Comparison of ENCODE assay signal across 8 cellular contexts in the genomic region with DNA sequence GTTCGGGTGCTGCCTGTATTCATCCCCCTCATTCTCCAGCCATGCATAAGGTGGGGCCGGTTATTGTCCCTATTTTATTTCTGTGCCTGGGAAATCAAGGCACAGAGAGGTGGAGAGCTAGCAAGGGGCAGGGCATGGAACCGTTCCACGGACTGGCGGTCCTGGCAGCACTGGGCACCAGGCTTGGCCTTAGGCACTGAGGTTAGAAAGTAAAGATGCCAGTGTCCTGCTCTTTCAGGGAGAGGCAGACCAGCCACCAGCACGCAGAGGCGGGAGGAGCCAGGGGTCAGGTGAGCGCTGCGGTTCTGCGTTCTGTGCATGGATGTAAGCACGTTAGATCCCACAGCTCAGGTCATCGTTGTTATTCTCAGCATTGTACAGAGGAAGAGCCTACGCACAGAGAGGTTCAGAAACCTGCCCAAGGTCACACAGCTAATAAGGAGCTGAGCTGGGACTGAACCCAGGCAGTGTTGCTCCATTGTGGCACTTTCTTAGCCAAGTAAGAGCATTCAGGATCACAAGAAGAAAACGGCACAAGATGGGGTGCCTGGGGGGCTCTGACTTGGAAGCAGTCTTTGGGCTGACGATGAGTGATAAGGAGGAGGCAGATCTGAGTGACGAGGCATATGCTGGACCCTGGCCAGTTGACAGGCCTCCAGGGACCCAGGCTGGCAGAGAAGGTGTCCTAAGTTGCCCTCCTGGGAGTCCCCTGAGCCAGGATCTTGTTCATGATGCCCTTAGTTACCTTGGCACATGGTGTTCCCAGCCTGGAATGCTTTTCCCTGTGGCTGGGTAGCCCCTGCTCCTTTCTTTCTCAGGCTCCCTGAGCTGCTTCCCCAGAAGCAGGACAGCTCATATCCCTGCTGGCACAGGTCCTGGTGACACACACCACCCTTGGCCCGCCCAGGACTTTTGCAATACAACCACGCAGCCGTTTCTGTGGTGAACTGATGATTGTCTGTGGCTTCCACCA. TPM values are rescaled to one million over a fixed set of nuclear protein-coding genes. Genes with fewer than 3 reads are reported as not detected.
DNase-seq lines count a peak whose midpoint lies in the region; ATAC-seq and TF ChIP-seq lines count a peak whose summit lies in the region.

No MANE protein-coding gene starts in this region.

- no peaks in the 10 kb centered on the region for H3K27me3 ChIP-seq in SJSA1 (replicated peaks)
- H3K27me3 ChIP-seq in foreskin keratinocyte = no peaks in the 10 kb centered on the region

- H3K4me3 ChIP-seq in SJSA1 = no peak overlapping the region

- H3K4me1 ChIP-seq in SJSA1 (replicated peaks) = peaks cover 4% of the 10 kb centered on the region; the same call in 1 of the 2 replicates
- H3K4me1 ChIP-seq in foreskin keratinocyte = peaks cover 11% of the 10 kb centered on the region

- peaks cover 86% of the 10 kb centered on the region for H3K36me3 ChIP-seq in SJSA1

- POLR2A ChIA-PET in activated CD8-positive, alpha-beta T cell treated with anti-CD3 and anti-CD28 coated beads, Interleukin-2, amount 10 ng/mL, durations not matched to agents 7 days and 5 days (lab: Charles Lee) = interaction anchor here (1.0 kb wide), 1 partner anchor 119 kb away, joined by 3 read pairs; no protein-coding TSS in a partner anchor

- no peak overlapping the region for H3K27ac Mint-ChIP-seq in activated CD8-positive, alpha-beta memory T cell treated with anti-CD3 and anti-CD28 coated beads, Interleukin-2, amount 10 ng/mL, durations not matched to agents 7 days and 5 days
- H3K27ac Mint-ChIP-seq in activated CD8-positive, alpha-beta T cell treated with anti-CD3 and anti-CD28 coated beads, Interleukin-2, amount 10 ng/mL, durations not matched to agents 7 days and 5 days = no peak overlapping the region

- H3K27me3 Mint-ChIP-seq in activated CD8-positive, alpha-beta memory T cell treated with anti-CD3 and anti-CD28 coated beads, Interleukin-2, amount 10 ng/mL, durations not matched to agents 7 days and 5 days = no peaks in the 10 kb centered on the region
- H3K27me3 Mint-ChIP-seq in activated CD8-positive, alpha-beta T cell treated with anti-CD3 and anti-CD28 coated beads, Interleukin-2, amount 10 ng/mL, durations not matched to agents 7 days and 5 days (ENCODE audit: low read depth) = no peaks in the 10 kb centered on the region

- peak; percentile 96 for DNase-seq in GM03348 (ENCODE audit: low spot score)
- DNase-seq in SJSA1 (ENCODE audit: low read depth in 1 of 2, low spot score in 2 of 2) = peak; percentile 47 to 82
- DNase-seq in foreskin keratinocyte = peak; percentile 83 to 91
- DNase-seq in renal cortical epithelial cell (ENCODE audit: low read depth) = peak; percentile 93
- no peak for DNase-seq in activated CD8-positive, alpha-beta memory T cell treated with anti-CD3 and anti-CD28 coated beads, Interleukin-2, amount 10 ng/mL, durations not matched to agents 7 days and 5 days
- no peak for DNase-seq in activated CD8-positive, alpha-beta T cell treated with anti-CD3 and anti-CD28 coated beads, Interleukin-2, amount 10 ng/mL, durations not matched to agents 7 days and 5 days
- DNase-seq in DMS153 treated with DMSO at 0.1 percent for 48 hours (lab: John Stamatoyannopoulos, UW; ENCODE audit: unreplicated experiment) = no peak

- H3K9me3 Mint-ChIP-seq in activated CD8-positive, alpha-beta memory T cell treated with anti-CD3 and anti-CD28 coated beads, Interleukin-2, amount 10 ng/mL, durations not matched to agents 7 days and 5 days (ENCODE audit: low read depth) = no peaks in the 10 kb centered on the region
- H3K9me3 Mint-ChIP-seq in activated CD8-positive, alpha-beta T cell treated with anti-CD3 and anti-CD28 coated beads, Interleukin-2, amount 10 ng/mL, durations not matched to agents 7 days and 5 days (ENCODE audit: insufficient read depth) = no peaks in the 10 kb centered on the region

- H3K36me3 Mint-ChIP-seq in activated CD8-positive, alpha-beta memory T cell treated with anti-CD3 and anti-CD28 coated beads, Interleukin-2, amount 10 ng/mL, durations not matched to agents 7 days and 5 days = no peaks in the 10 kb centered on the region
- no peaks in the 10 kb centered on the region for H3K36me3 Mint-ChIP-seq in activated CD8-positive, alpha-beta T cell treated with anti-CD3 and anti-CD28 coated beads, Interleukin-2, amount 10 ng/mL, durations not matched to agents 7 days and 5 days (ENCODE audit: low read depth)

- H3K27ac ChIP-seq in SJSA1 (no peak overlapping the region), foreskin keratinocyte (no peak overlapping the region)

- no peaks in the 10 kb centered on the region for H3K4me1 Mint-ChIP-seq in activated CD8-positive, alpha-beta memory T cell treated with anti-CD3 and anti-CD28 coated beads, Interleukin-2, amount 10 ng/mL, durations not matched to agents 7 days and 5 days
- peaks cover 6% of the 10 kb centered on the region for H3K4me1 Mint-ChIP-seq in activated CD8-positive, alpha-beta T cell treated with anti-CD3 and anti-CD28 coated beads, Interleukin-2, amount 10 ng/mL, durations not matched to agents 7 days and 5 days (ENCODE audit: low read depth)

- no peak overlapping the region for H3K4me3 Mint-ChIP-seq in activated CD8-positive, alpha-beta memory T cell treated with anti-CD3 and anti-CD28 coated beads, Interleukin-2, amount 10 ng/mL, durations not matched to agents 7 days and 5 days
- no peak overlapping the region for H3K4me3 Mint-ChIP-seq in activated CD8-positive, alpha-beta T cell treated with anti-CD3 and anti-CD28 coated beads, Interleukin-2, amount 10 ng/mL, durations not matched to agents 7 days and 5 days

- CTCF ChIA-PET in activated CD8-positive, alpha-beta memory T cell treated with anti-CD3 and anti-CD28 coated beads, Interleukin-2, amount 10 ng/mL, durations not matched to agents 7 days and 5 days (lab: Charles Lee) = interaction anchor here (1.0 kb wide), 1 partner anchor 194 kb away, joined by 3 read pairs; no protein-coding TSS in a partner anchor
- CTCF ChIA-PET in activated CD8-positive, alpha-beta T cell treated with anti-CD3 and anti-CD28 coated beads, Interleukin-2, amount 10 ng/mL, durations not matched to agents 7 days and 5 days (lab: Charles Lee) = no interaction called here

- TF ChIP-seq CTCF in foreskin keratinocyte (conservative IDR thresholded peaks at IDR 0.05) = no peak

- H3K9me3 ChIP-seq in SJSA1 (replicated peaks) = no peaks in the 10 kb centered on the region

- ATAC-seq in foreskin keratinocyte = peak; percentile 91
- ATAC-seq in activated CD8-positive, alpha-beta memory T cell treated with anti-CD3 and anti-CD28 coated beads, Interleukin-2, amount 10 ng/mL, durations not matched to agents 7 days and 5 days = no peak
- no peak for ATAC-seq in activated CD8-positive, alpha-beta T cell treated with anti-CD3 and anti-CD28 coated beads, Interleukin-2, amount 10 ng/mL, durations not matched to agents 7 days and 5 days
- no peak for ATAC-seq in HG03139 (IDR thresholded peaks at IDR 0.05; ENCODE audit: unreplicated experiment)

RNA-seq across cellular contexts. Expression of a gene that starts 41.1 kb away (rescaled TPM):
- 45.3 and 46.0 TPM in 2 replicates for total RNA-seq in SJSA1 (2014; rRNA removed; shearing (Covaris generic))
- 13.0 and 16.4 TPM in 2 replicates for total RNA-seq in foreskin keratinocyte
- 7.7 and 9.0 TPM in 2 replicates for polyA plus RNA-seq in foreskin keratinocyte
- total RNA-seq in renal cortical epithelial cell = 11.3 and 21.3 TPM in 2 replicates
- 1 to 10 TPM; 2.5 to 2.6 TPM for total RNA-seq in activated CD8-positive, alpha-beta memory T cell treated with anti-CD3 and anti-CD28 coated beads, Interleukin-2, amount 10 ng/mL, durations not matched to agents 7 days and 5 days
- 10 to 100 TPM; 10.1 to 11.0 TPM for total RNA-seq in activated CD8-positive, alpha-beta T cell treated with anti-CD3 and anti-CD28 coated beads, Interleukin-2, amount 10 ng/mL, durations not matched to agents 7 days and 5 days

Comparison
In these comparisons a context has a peak if more than half of its experiments do, and no peak if none do; other contexts are left out.
1. DNase-seq: peak in GM03348 (single experiment), SJSA1 (2 of 2), foreskin keratinocyte (2 of 2) and renal cortical epithelial cell (single experiment); none in activated CD8-positive, alpha-beta memory T cell treated with anti-CD3 and anti-CD28 coated beads, Interleukin-2, amount 10 ng/mL, durations not matched to agents 7 days and 5 days (single experiment), activated CD8-positive, alpha-beta T cell treated with anti-CD3 and anti-CD28 coated beads, Interleukin-2, amount 10 ng/mL, durations not matched to agents 7 days and 5 days (single experiment) and DMS153 treated with DMSO at 0.1 percent for 48 hours (single experiment).